1 cellular context compared by ENCODE assay signal in the genomic region with DNA sequence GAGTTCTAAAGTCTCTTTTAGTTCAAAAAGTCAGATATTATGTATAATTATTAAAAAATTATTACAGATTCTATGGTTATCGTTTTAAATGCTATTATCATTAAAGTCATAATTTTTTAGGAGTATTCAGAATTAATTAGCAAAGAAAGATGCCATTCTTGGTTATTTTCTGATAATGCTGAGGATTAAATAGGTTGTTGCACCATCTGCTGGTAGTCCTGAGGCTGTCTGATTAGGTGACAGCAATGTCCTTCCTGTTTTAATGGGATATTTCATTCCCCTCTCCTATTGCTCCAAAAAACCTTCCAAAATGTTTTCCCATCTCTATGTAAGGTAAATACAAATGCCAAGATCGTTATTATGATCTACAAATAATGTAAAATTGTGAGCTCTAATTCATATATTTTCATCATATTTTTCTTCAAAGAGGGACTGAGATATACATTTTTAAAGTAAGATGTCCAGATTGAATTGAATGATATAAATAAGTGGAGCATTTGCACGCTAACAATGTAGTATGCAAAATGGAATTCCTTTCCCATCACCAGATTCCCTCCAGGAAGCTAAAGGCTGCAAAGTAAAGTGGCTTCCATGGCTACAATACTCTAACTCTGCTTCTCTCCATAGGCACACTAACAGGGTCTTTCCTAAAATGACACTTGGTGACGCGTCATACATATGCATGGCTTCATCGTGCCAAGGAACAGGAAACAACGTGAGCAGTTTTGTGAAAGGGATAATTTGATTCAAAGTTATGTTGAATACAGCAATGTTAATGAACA.
TF ChIP-seq lines count a peak whose summit lies in the region.

No MANE protein-coding gene starts in this region.

TF ChIP-seq in K562, 482 proteins besides CTCF, POLR2A, EP300 and RAD21 (continued from another document):
- peak; percentile 39; the same call in 1 of the 2 replicates for TF ChIP-seq SMC3 (conservative IDR thresholded peaks at IDR 0.05; ENCODE audit: insufficient read depth, low read depth, low read length)
- TF ChIP-seq, protein P1, sequence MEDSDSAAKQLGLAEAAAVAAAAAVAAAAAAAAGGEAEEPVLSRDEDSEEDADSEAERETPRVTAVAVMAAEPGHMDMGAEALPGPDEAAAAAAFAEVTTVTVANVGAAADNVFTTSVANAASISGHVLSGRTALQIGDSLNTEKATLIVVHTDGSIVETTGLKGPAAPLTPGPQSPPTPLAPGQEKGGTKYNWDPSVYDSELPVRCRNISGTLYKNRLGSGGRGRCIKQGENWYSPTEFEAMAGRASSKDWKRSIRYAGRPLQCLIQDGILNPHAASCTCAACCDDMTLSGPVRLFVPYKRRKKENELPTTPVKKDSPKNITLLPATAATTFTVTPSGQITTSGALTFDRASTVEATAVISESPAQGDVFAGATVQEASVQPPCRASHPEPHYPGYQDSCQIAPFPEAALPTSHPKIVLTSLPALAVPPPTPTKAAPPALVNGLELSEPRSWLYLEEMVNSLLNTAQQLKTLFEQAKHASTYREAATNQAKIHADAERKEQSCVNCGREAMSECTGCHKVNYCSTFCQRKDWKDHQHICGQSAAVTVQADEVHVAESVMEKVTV (CRISPR knock-in tag; IDR thresholded peaks at IDR 0.05), result peak; percentile 67
